Comparison of ENCODE assay signal across 24 cellular contexts in genomic region chr2:210917465-210917864, GRCh38.
"Had no signal": no experiment of that assay in that cellular context is flagged by ENCODE, and none has a peak within 500 bp of the region (broad histone marks: within the 10 kb centered on the region; RNA-seq: fewer than 3 reads in every experiment).

No MANE protein-coding gene starts in this region.

- DNase-seq: activated CD4-positive, alpha-beta memory T cell treated with anti-CD3 and anti-CD28 coated beads, Interleukin-2, amount 10 ng/mL, durations not matched to agents 7 days and 5 days; activated CD4-positive, alpha-beta T cell treated with anti-CD3 and anti-CD28 coated beads for 36 hours; activated CD4-positive, alpha-beta T cell treated with anti-CD3 and anti-CD28 coated beads, Interleukin-2, amount 50 U/mL, for 1 hour; activated gamma-delta T cell treated with Interleukin-2 at 50 U/mL for 16 hours; activated naive CD4-positive, alpha-beta T cell treated with anti-CD3 and anti-CD28 coated beads, Interleukin-2, amount 10 ng/mL, durations not matched to agents 7 days and 5 days; activated naive CD8-positive, alpha-beta T cell treated with anti-CD3 and anti-CD28 coated beads for 36 hours; activated T-cell treated with anti-CD3 and anti-CD28 coated beads for 4 hours; activated T-cell treated with anti-CD3 and anti-CD28 coated beads, Interleukin-2, amount 50 U/mL, for 72 hours; cerebellar nuclear complex; Karpas-422; MM.1S; NCI-H1105; NCI-H1436; NCI-H1694 treated with DMSO at 0.1 percent for 48 hours; NCI-H2029 treated with DMSO at 0.1 percent for 48 hours; NCI-H2227 treated with DMSO at 0.1 percent for 48 hours; NCI-H446 treated with DMSO at 0.1 percent for 48 hours; NCI-H524 treated with DMSO at 0.1 percent for 48 hours; NCI-H748 treated with DMSO at 0.1 percent for 48 hours; RPMI8226; SK-N-SH; T-helper 1 cell had no signal

- H3K27ac Mint-ChIP-seq: activated CD4-positive, alpha-beta memory T cell treated with anti-CD3 and anti-CD28 coated beads, Interleukin-2, amount 10 ng/mL, durations not matched to agents 7 days and 5 days; activated CD4-positive, alpha-beta T cell treated with anti-CD3 and anti-CD28 coated beads for 36 hours; activated naive CD4-positive, alpha-beta T cell treated with anti-CD3 and anti-CD28 coated beads, Interleukin-2, amount 10 ng/mL, durations not matched to agents 7 days and 5 days; activated naive CD8-positive, alpha-beta T cell treated with anti-CD3 and anti-CD28 coated beads for 36 hours; activated T-cell treated with anti-CD3 and anti-CD28 coated beads, Interleukin-2, amount 50 U/mL, for 72 hours; activated T-helper 2 cell treated with anti-CD3 and anti-CD28 coated beads, Interferon-gamma antibody, Interleukin-2, Interleukin-4, amounts not matched to agents 10 μg/mL and 5 μg/mL and 100 μg/mL, durations not matched to agents 14 hours and 24 hours and 36 hours had no signal

- H3K36me3 Mint-ChIP-seq: activated naive CD4-positive, alpha-beta T cell treated with anti-CD3 and anti-CD28 coated beads, Interleukin-2, amount 10 ng/mL, durations not matched to agents 7 days and 5 days; activated naive CD8-positive, alpha-beta T cell treated with anti-CD3 and anti-CD28 coated beads for 36 hours had no signal

- H3K4me3 Mint-ChIP-seq: activated CD4-positive, alpha-beta memory T cell treated with anti-CD3 and anti-CD28 coated beads, Interleukin-2, amount 10 ng/mL, durations not matched to agents 7 days and 5 days; activated CD4-positive, alpha-beta T cell treated with anti-CD3 and anti-CD28 coated beads for 36 hours; activated naive CD4-positive, alpha-beta T cell treated with anti-CD3 and anti-CD28 coated beads, Interleukin-2, amount 10 ng/mL, durations not matched to agents 7 days and 5 days; activated naive CD8-positive, alpha-beta T cell treated with anti-CD3 and anti-CD28 coated beads for 36 hours; activated T-cell treated with anti-CD3 and anti-CD28 coated beads, Interleukin-2, amount 50 U/mL, for 72 hours had no signal

- H3K27me3 Mint-ChIP-seq: activated CD4-positive, alpha-beta memory T cell treated with anti-CD3 and anti-CD28 coated beads, Interleukin-2, amount 10 ng/mL, durations not matched to agents 7 days and 5 days; activated CD4-positive, alpha-beta T cell treated with anti-CD3 and anti-CD28 coated beads for 36 hours; activated naive CD4-positive, alpha-beta T cell treated with anti-CD3 and anti-CD28 coated beads, Interleukin-2, amount 10 ng/mL, durations not matched to agents 7 days and 5 days; activated naive CD8-positive, alpha-beta T cell treated with anti-CD3 and anti-CD28 coated beads for 36 hours had no signal

- H3K27ac ChIP-seq: VCaP had no signal

- H3K4me1 Mint-ChIP-seq: activated CD4-positive, alpha-beta memory T cell treated with anti-CD3 and anti-CD28 coated beads, Interleukin-2, amount 10 ng/mL, durations not matched to agents 7 days and 5 days; activated CD4-positive, alpha-beta T cell treated with anti-CD3 and anti-CD28 coated beads for 36 hours; activated naive CD4-positive, alpha-beta T cell treated with anti-CD3 and anti-CD28 coated beads, Interleukin-2, amount 10 ng/mL, durations not matched to agents 7 days and 5 days; activated naive CD8-positive, alpha-beta T cell treated with anti-CD3 and anti-CD28 coated beads for 36 hours had no signal
